In genomic region chr4:138037716-138038115, GRCh38 we compare ENCODE assay signal across 21 cellular contexts.
DNase-seq lines count a peak whose midpoint lies in the region; ATAC-seq and TF ChIP-seq lines count a peak whose summit lies in the region.
"Had no signal": no experiment of that assay in that cellular context is flagged by ENCODE, and none has a peak within 500 bp of the region (broad histone marks: within the 10 kb centered on the region; RNA-seq: fewer than 3 reads in every experiment).

No MANE protein-coding gene starts in this region.

- no peak overlapping the region for H3K27ac Mint-ChIP-seq in natural killer cell
- H3K27ac Mint-ChIP-seq: activated naive CD4-positive, alpha-beta T cell treated with anti-CD3 and anti-CD28 coated beads, Interleukin-2, amount 50 U/mL, for 72 hours had no signal

- intact Hi-C loops in Right ventricle myocardium superior (cut with DNase I) (loop anchor here (5.0 kb wide), 4 partner anchors 55 to 835 kb away; no protein-coding TSS in a partner anchor), left ventricle myocardium inferior (cut with micrococcal nuclease) (loop anchor here (5.0 to 10.0 kb wide), 2 partner anchors 147 to 645 kb away; no protein-coding TSS in a partner anchor), natural killer cell (cut with micrococcal nuclease) (no loop called here)

- H3K4me3 Mint-ChIP-seq in natural killer cell: no peak overlapping the region
- H3K4me3 Mint-ChIP-seq: H9 had no signal

- no peaks in the 10 kb centered on the region for H3K9me3 ChIP-seq in left ventricle myocardium inferior (replicated peaks)
- H3K9me3 ChIP-seq in adipocyte (ENCODE audit: control insufficient read depth, low read length): no peaks in the 10 kb centered on the region
- no peaks in the 10 kb centered on the region for H3K9me3 ChIP-seq in gastroesophageal sphincter
- H3K9me3 ChIP-seq: A549, heart right ventricle had no signal

- H3K27ac ChIP-seq in left ventricle myocardium inferior (replicated peaks): no peak overlapping the region
- H3K27ac ChIP-seq in gastroesophageal sphincter: no peak overlapping the region
- H3K27ac ChIP-seq: A549, heart right ventricle, RWPE1 had no signal

- 40 to 53% methylated on average over 1 to 3 of the region's 3 CpGs for WGBS in gastroesophageal sphincter (ENCODE audit: low coverage in 1 of 2), 2 donors

- no peaks in the 10 kb centered on the region for H3K27me3 Mint-ChIP-seq in natural killer cell (ENCODE audit: low read depth in 2 of 2)

- no peaks in the 10 kb centered on the region for H3K36me3 Mint-ChIP-seq in natural killer cell
- H3K36me3 Mint-ChIP-seq: activated naive CD4-positive, alpha-beta T cell treated with anti-CD3 and anti-CD28 coated beads, Interleukin-2, amount 50 U/mL, for 72 hours had no signal

- no peak overlapping the region for H3K4me3 ChIP-seq in left ventricle myocardium inferior
- peak overlapping the region; percentile 10 for H3K4me3 ChIP-seq in adipocyte (ENCODE audit: low read length)
- no peak overlapping the region for H3K4me3 ChIP-seq in gastroesophageal sphincter
- H3K4me3 ChIP-seq: A549, heart right ventricle had no signal

- peak overlapping the region; percentile 21 for H3K9ac ChIP-seq in adipocyte (ENCODE audit: low read length)

- DNase-seq in Right ventricle myocardium superior (no peak), left ventricle myocardium inferior (no peak), adipocyte (ENCODE audit: low read depth) (peak; percentile 74), stromal cell of bone marrow (ENCODE audit: low read depth) (peak; percentile 48), natural killer cell (no peak), GM13977 (ENCODE audit: low spot score) (no peak)
- DNase-seq: activated CD4-positive, alpha-beta T cell treated with anti-CD3 and anti-CD28 coated beads for 4 hours; activated T-cell treated with anti-CD3 and anti-CD28 coated beads for 4 hours; cerebellar nuclear complex; DMS 273 treated with DMSO at 0.1 percent for 48 hours; H9; heart right ventricle; KBM-7; NCI-H1694 treated with DMSO at 0.1 percent for 48 hours; NCI-H524 treated with DMSO at 0.1 percent for 48 hours; stimulated activated naive CD4-positive, alpha-beta T cell had no signal

- TF ChIP-seq EP300 in gastroesophageal sphincter (IDR thresholded peaks at IDR 0.05): no peak

- H3K9me3 Mint-ChIP-seq in natural killer cell: peaks cover 0 to 2% of the 10 kb centered on the region in 2 donors
- H3K9me3 Mint-ChIP-seq: H9 had no signal

- H3K4me1 ChIP-seq in left ventricle myocardium inferior: peaks cover 12% of the 10 kb centered on the region
- H3K4me1 ChIP-seq in adipocyte (ENCODE audit: control insufficient read depth, insufficient read depth, low read length): peaks cover 31% of the 10 kb centered on the region
- H3K4me1 ChIP-seq in gastroesophageal sphincter: no peaks in the 10 kb centered on the region

- ATAC-seq in Right ventricle myocardium superior (ENCODE audit: poor library complexity): peak; percentile 50
- ATAC-seq in gastroesophageal sphincter: peak; percentile 34
- no peak for ATAC-seq in GM21447 (IDR thresholded peaks at IDR 0.05; ENCODE audit: unreplicated experiment)
- no peak for ATAC-seq in natural killer cell
- ATAC-seq: A549; activated naive CD4-positive, alpha-beta T cell treated with anti-CD3 and anti-CD28 coated beads, Interleukin-2, amount 50 U/mL, for 72 hours had no signal

- no peak for TF ChIP-seq POLR2A in gastroesophageal sphincter (IDR thresholded peaks at IDR 0.05)

- H3K36me3 ChIP-seq in left ventricle myocardium inferior (no peaks in the 10 kb centered on the region), adipocyte (ENCODE audit: control insufficient read depth, insufficient read depth, low read length, severe bottlenecking) (no peaks in the 10 kb centered on the region), gastroesophageal sphincter (no peaks in the 10 kb centered on the region)
- H3K36me3 ChIP-seq: heart right ventricle had no signal

- H3K27me3 ChIP-seq in left ventricle myocardium inferior (ENCODE audit: low read depth) (no peaks in the 10 kb centered on the region), adipocyte (replicated peaks; ENCODE audit: control insufficient read depth, insufficient read depth, low read length) (no peaks in the 10 kb centered on the region), gastroesophageal sphincter (no peaks in the 10 kb centered on the region)
- H3K27me3 ChIP-seq: heart right ventricle had no signal

- no peaks in the 10 kb centered on the region for H3K4me1 Mint-ChIP-seq in natural killer cell

- TF ChIP-seq CTCF in left ventricle myocardium inferior (IDR thresholded peaks at IDR 0.05; ENCODE audit: borderline replicate concordance) (no peak), gastroesophageal sphincter (IDR thresholded peaks at IDR 0.05) (no peak), natural killer cell (IDR thresholded peaks at IDR 0.05) (no peak), GM13977 (IDR thresholded peaks at IDR 0.05; ENCODE audit: extremely low read depth, insufficient read depth, missing control alignments) (no peak)

- in situ Hi-C loops in GM13977 (cut with MboI; ENCODE audit: low pct_unique_long_range_greater_than_20kb, low sequenced_read_pairs, unreplicated experiment): loop anchor here (25.0 kb wide), 2 partner anchors 475 to 650 kb away; no protein-coding TSS in a partner anchor

Comparison
In these comparisons a context has a peak if more than half of its experiments do, and no peak if none do; other contexts are left out.
1. ATAC-seq: peak in Right ventricle myocardium superior (single experiment) and gastroesophageal sphincter (single experiment); none in GM21447 (single experiment) and natural killer cell (0 of 3).
2. DNase-seq: peak in adipocyte (single experiment) and stromal cell of bone marrow (single experiment); none in Right ventricle myocardium superior (single experiment), left ventricle myocardium inferior (single experiment), natural killer cell (single experiment) and GM13977 (single experiment).